Comparison of ENCODE assay signal across 5 cellular contexts in genomic region chr1:222424826-222425225, GRCh38.
"Had no signal": no experiment of that assay in that cellular context is flagged by ENCODE, and none has a peak within 500 bp of the region (broad histone marks: within the 10 kb centered on the region; RNA-seq: fewer than 3 reads in every experiment).

No MANE protein-coding gene starts in this region.

- H3K27ac ChIP-seq: HL-60 had no signal

- H3K4me3 ChIP-seq: K562 had no signal

- ATAC-seq: K562 had no signal

- DNase-seq: IMR-90, KBM-7 had no signal

- FAIRE-seq: HTR-8/SVneo, K562 had no signal
